In the genomic region with DNA sequence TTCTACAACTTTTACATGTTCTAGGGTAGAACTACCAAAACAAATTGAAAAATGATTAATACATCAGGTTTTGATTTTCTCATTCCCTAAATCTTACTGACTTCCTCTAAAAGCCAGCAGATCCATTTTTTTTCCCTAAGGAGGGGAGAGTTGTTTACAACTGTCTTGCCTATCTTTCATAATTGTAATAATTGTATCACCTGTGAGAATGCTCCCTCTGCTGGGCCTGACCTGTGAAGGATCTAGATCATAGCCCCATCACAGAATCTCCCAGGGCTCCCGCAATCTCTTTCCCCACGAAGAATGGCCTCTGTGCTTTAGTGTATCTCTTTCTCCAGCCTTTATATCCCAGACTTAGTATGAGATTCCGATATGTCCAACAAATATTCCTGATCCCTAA, we compare ENCODE assay signal across 15 cellular contexts. TPM values are rescaled to one million over a fixed set of nuclear protein-coding genes. Genes with fewer than 3 reads are reported as not detected.
DNase-seq lines count a peak whose midpoint lies in the region; ATAC-seq and TF ChIP-seq lines count a peak whose summit lies in the region.
"Had no signal": no experiment of that assay in that cellular context is flagged by ENCODE, and none has a peak within 500 bp of the region (broad histone marks: within the 10 kb centered on the region; RNA-seq: fewer than 3 reads in every experiment).

No MANE protein-coding gene starts in this region.

- peaks cover 9% of the 10 kb centered on the region for H3K36me3 Mint-ChIP-seq in HFFc6 (ENCODE audit: low read depth)
- H3K36me3 Mint-ChIP-seq in activated CD8-positive, alpha-beta T cell treated with anti-CD3 and anti-CD28 coated beads for 36 hours (ENCODE audit: low read depth): no peaks in the 10 kb centered on the region

- H3K4me3 ChIP-seq in heart right ventricle (no peak overlapping the region), upper lobe of right lung (no peak overlapping the region), spleen (no peak overlapping the region)

- no peak for TF ChIP-seq POLR2A in spleen (IDR thresholded peaks at IDR 0.05)

- H3K27me3 ChIP-seq in heart right ventricle (peaks cover 0 to 16% (median 0%) of the 10 kb centered on the region in 7 donors), upper lobe of right lung (no peaks in the 10 kb centered on the region), spleen (replicated peaks in 1 of 7) (peaks cover 0 to 23% (median 12%) of the 10 kb centered on the region in 7 donors)

- H3K36me3 ChIP-seq in heart right ventricle: no peaks in the 10 kb centered on the region
- H3K36me3 ChIP-seq in upper lobe of right lung: no peaks in the 10 kb centered on the region
- H3K36me3 ChIP-seq in spleen: no peaks in the 10 kb centered on the region

- H3K4me3 Mint-ChIP-seq in HFFc6: no peak overlapping the region
- no peak overlapping the region for H3K4me3 Mint-ChIP-seq in activated CD8-positive, alpha-beta T cell treated with anti-CD3 and anti-CD28 coated beads for 36 hours
- H3K4me3 Mint-ChIP-seq: activated T-helper 1 cell treated with anti-CD3 and anti-CD28 coated beads, Interleukin-12 subunit alpha, Interleukin-12 subunit beta, Interleukin-2, Interleukin-4 antibody, amounts not matched to agents 30 ng/mL and 10 ng/mL and 1 ng/mL, durations not matched to agents 14 hours and 24 hours and 36 hours; nephron had no signal

- H3K9me3 ChIP-seq in heart right ventricle (no peaks in the 10 kb centered on the region), upper lobe of right lung (no peaks in the 10 kb centered on the region), spleen (no peaks in the 10 kb centered on the region)

- H3K27me3 Mint-ChIP-seq in HFFc6 (ENCODE audit: insufficient read depth): no peaks in the 10 kb centered on the region
- peaks cover 39% of the 10 kb centered on the region for H3K27me3 Mint-ChIP-seq in activated CD8-positive, alpha-beta T cell treated with anti-CD3 and anti-CD28 coated beads for 36 hours

- no peak for TF ChIP-seq CTCF in heart right ventricle (IDR thresholded peaks at IDR 0.05)
- peak; percentile 31 for TF ChIP-seq CTCF in HFFc6 (IDR thresholded peaks at IDR 0.05)
- peak; percentile 44 for TF ChIP-seq CTCF in activated CD8-positive, alpha-beta T cell treated with anti-CD3 and anti-CD28 coated beads for 36 hours (IDR thresholded peaks at IDR 0.05)
- no peak for TF ChIP-seq CTCF in upper lobe of right lung (IDR thresholded peaks at IDR 0.05)
- peak in 2 of 11 experiments; percentile 12 to 29 for TF ChIP-seq CTCF in spleen (IDR thresholded peaks at IDR 0.05 in 8 of 11, conservative IDR thresholded peaks at IDR 0.05 in 3 of 11)

- H3K27ac ChIP-seq in heart right ventricle: no peak overlapping the region
- H3K27ac ChIP-seq in upper lobe of right lung: no peak overlapping the region
- H3K27ac ChIP-seq in spleen: no peak overlapping the region

- no peak for ATAC-seq in heart right ventricle
- ATAC-seq in activated CD8-positive, alpha-beta T cell treated with anti-CD3 and anti-CD28 coated beads for 36 hours: no peak
- no peak for ATAC-seq in upper lobe of right lung
- no peak for ATAC-seq in HG03139 (IDR thresholded peaks at IDR 0.05; ENCODE audit: unreplicated experiment)
- ATAC-seq: left colon had no signal

- peaks cover 16% of the 10 kb centered on the region for H3K4me1 Mint-ChIP-seq in HFFc6 (ENCODE audit: low read depth)
- H3K4me1 Mint-ChIP-seq in activated CD8-positive, alpha-beta T cell treated with anti-CD3 and anti-CD28 coated beads for 36 hours (ENCODE audit: low read depth): no peaks in the 10 kb centered on the region

- peak; percentile 10 for DNase-seq in cardiac septum (ENCODE audit: low spot score)
- no peak for DNase-seq in heart right ventricle
- no peak for DNase-seq in HFFc6
- peak; percentile 47 for DNase-seq in activated CD8-positive, alpha-beta T cell treated with anti-CD3 and anti-CD28 coated beads for 36 hours
- DNase-seq in upper lobe of right lung: peak; percentile 9
- no peak for DNase-seq in spleen
- DNase-seq in AG08396 (ENCODE audit: low spot score): no peak
- DNase-seq: activated CD4-positive, alpha-beta T cell treated with anti-CD3 and anti-CD28 coated beads for 1 hour; C1 segment of cervical spinal cord; left colon; NCI-H1048; NK-92 treated with Interleukin-12 subunit alpha and Interleukin-12 subunit beta, amount 100 ng/mL, for 24 hours had no signal

- WGBS in heart right ventricle, 2 donors: 88 to 90% methylated on average over 3 of the region's 3 CpGs
- 85 to 93% (median 89%) methylated on average over 3 of the region's 3 CpGs for WGBS in spleen, 5 donors

- H3K9me3 Mint-ChIP-seq in HFFc6: no peaks in the 10 kb centered on the region
- H3K9me3 Mint-ChIP-seq in activated CD8-positive, alpha-beta T cell treated with anti-CD3 and anti-CD28 coated beads for 36 hours: no peaks in the 10 kb centered on the region
- H3K9me3 Mint-ChIP-seq: activated T-helper 1 cell treated with anti-CD3 and anti-CD28 coated beads, Interleukin-12 subunit alpha, Interleukin-12 subunit beta, Interleukin-2, Interleukin-4 antibody, amounts not matched to agents 30 ng/mL and 10 ng/mL and 1 ng/mL, durations not matched to agents 14 hours and 24 hours and 36 hours; nephron had no signal

- POLR2A ChIA-PET in activated CD8-positive, alpha-beta T cell treated with anti-CD3 and anti-CD28 coated beads for 36 hours (lab: Charles Lee): no interaction called here

- H3K27ac Mint-ChIP-seq in HFFc6: no peak overlapping the region
- H3K27ac Mint-ChIP-seq in activated CD8-positive, alpha-beta T cell treated with anti-CD3 and anti-CD28 coated beads for 36 hours: no peak overlapping the region
- H3K27ac Mint-ChIP-seq: activated T-helper 1 cell treated with anti-CD3 and anti-CD28 coated beads, Interleukin-12 subunit alpha, Interleukin-12 subunit beta, Interleukin-2, Interleukin-4 antibody, amounts not matched to agents 30 ng/mL and 10 ng/mL and 1 ng/mL, durations not matched to agents 14 hours and 24 hours and 36 hours; nephron had no signal

- CTCF ChIA-PET in activated CD8-positive, alpha-beta T cell treated with anti-CD3 and anti-CD28 coated beads for 36 hours (lab: Charles Lee): interaction anchor here (0.8 to 3.1 kb wide), 8 partner anchors 8 to 62 kb away, joined by 3 to 21 read pairs (median 7); a partner anchor contains a TSS

- H3K4me1 ChIP-seq in heart right ventricle: peaks cover 7 to 35% (median 15%) of the 10 kb centered on the region in 9 donors
- peaks cover 6% of the 10 kb centered on the region for H3K4me1 ChIP-seq in upper lobe of right lung
- H3K4me1 ChIP-seq in spleen: peaks cover 4 to 31% (median 16%) of the 10 kb centered on the region in 6 donors

- intact Hi-C loops in cardiac septum (cut with DNase I): no loop called here
- intact Hi-C loops in heart right ventricle (cut with DNase I): loop anchor here in 1 of 10 donors (5.0 kb wide), 1 partner anchor 43 kb away; no protein-coding TSS in a partner anchor
- intact Hi-C loops in activated CD8-positive, alpha-beta T cell treated with anti-CD3 and anti-CD28 coated beads for 36 hours (cut with micrococcal nuclease): no loop called here
- intact Hi-C loops in upper lobe of right lung (cut with DNase I): no loop called here
- intact Hi-C loops in spleen (cut with DNase I; ENCODE audit: low total_unique reads): no loop called here

RNA-seq across cellular contexts. Expression of a gene that starts 9.1 kb away (rescaled TPM):
- total RNA-seq in cardiac septum (2.8 TPM), heart right ventricle (1 to 10 TPM; 1.2 to 9.2 (median 2.4) TPM), upper lobe of right lung (8.1 TPM), spleen (10 to 100 TPM; 11.6 to 27.4 (median 18.0) TPM)
- polyA plus RNA-seq in heart right ventricle (1 to 10 TPM; 2.9 to 3.4 TPM), spleen (1 to 10 TPM; 1.8 to 4.6 (median 3.6) TPM)
- total RNA-seq in HFFc6 (2021; fragmentation: NEBNext Ultra II Directional; extraction: Animal tissue kit (Norgen Biotek cat#: 25700)): 10 to 100 TPM; 59.4 to 76.5 (median 64.1) TPM
- total RNA-seq in activated CD8-positive, alpha-beta T cell treated with anti-CD3 and anti-CD28 coated beads for 36 hours: under 1 TPM; 0.38 to 0.60 TPM

RNA-seq across cellular contexts. Expression of a gene that starts 9.9 kb away (rescaled TPM):
- 3.9 TPM for total RNA-seq in cardiac septum
- 1 to 10 TPM; 1.9 to 7.7 (median 3.5) TPM for total RNA-seq in heart right ventricle
- polyA plus RNA-seq in heart right ventricle: 1 to 10 TPM; 3.1 to 5.9 TPM
- total RNA-seq in HFFc6 (2021; fragmentation: NEBNext Ultra II Directional; extraction: Animal tissue kit (Norgen Biotek cat#: 25700)): 10 to 100 TPM; 17.3 to 38.4 (median 31.5) TPM
- total RNA-seq in activated CD8-positive, alpha-beta T cell treated with anti-CD3 and anti-CD28 coated beads for 36 hours: 10 to 100 TPM; 15.0 to 16.6 TPM
- 35.7 TPM for total RNA-seq in upper lobe of right lung
- total RNA-seq in spleen: 10 to 100 TPM; 36.2 to 59.1 (median 39.7) TPM
- 10 to 100 TPM; 19.9 to 41.7 (median 21.0) TPM for polyA plus RNA-seq in spleen

RNA-seq across cellular contexts. Expression of a gene that starts 14.9 kb away (rescaled TPM):
- 25.0 TPM for total RNA-seq in cardiac septum
- 10 to 100 TPM; 21.2 to 29.6 (median 24.9) TPM for total RNA-seq in heart right ventricle
- 10 to 100 TPM; 26.5 to 41.0 TPM for polyA plus RNA-seq in heart right ventricle
- total RNA-seq in HFFc6 (2021; fragmentation: NEBNext Ultra II Directional; extraction: Animal tissue kit (Norgen Biotek cat#: 25700)): 10 to 100 TPM; 29.7 to 43.3 (median 33.6) TPM
- 10 to 100 TPM; 42.0 to 45.0 TPM for total RNA-seq in activated CD8-positive, alpha-beta T cell treated with anti-CD3 and anti-CD28 coated beads for 36 hours
- 31.4 TPM for total RNA-seq in upper lobe of right lung
- 10 to 100 TPM; 34.2 to 58.7 (median 38.7) TPM for total RNA-seq in spleen
- polyA plus RNA-seq in spleen: 10 to 100 TPM; 46.0 to 48.7 (median 48.0) TPM

RNA-seq across cellular contexts. Expression of a gene that starts 15.1 kb away (rescaled TPM):
- total RNA-seq in cardiac septum (50.0 TPM), heart right ventricle (10 to 100 TPM; 31.4 to 74.2 (median 38.2) TPM), upper lobe of right lung (119 TPM), spleen (100 to 1,000 TPM; 107 to 182 (median 125) TPM)
- polyA plus RNA-seq in heart right ventricle (100 to 1,000 TPM; 163 TPM), spleen (100 to 1,000 TPM; 140 to 226 (median 223) TPM)
- 100 to 1,000 TPM in 2 of 6 experiments, 10 to 100 TPM in 4; 81.0 to 119 (median 94.6) TPM for total RNA-seq in HFFc6 (2021; fragmentation: NEBNext Ultra II Directional; extraction: Animal tissue kit (Norgen Biotek cat#: 25700))
- total RNA-seq in activated CD8-positive, alpha-beta T cell treated with anti-CD3 and anti-CD28 coated beads for 36 hours: 10 to 100 TPM; 90.8 to 92.7 TPM

RNA-seq across cellular contexts. Expression of a gene that starts 18.6 kb away (rescaled TPM):
- total RNA-seq in cardiac septum: not detected
- under 1 TPM in 1 of 10 donors, not detected in 9; 0.65 TPM for total RNA-seq in heart right ventricle
- polyA plus RNA-seq in heart right ventricle: under 1 TPM in 1 of 2 donors, not detected in 1; 0.03 TPM
- under 1 TPM in 2 of 6 experiments, not detected in 4; 0.14 to 0.40 TPM for total RNA-seq in HFFc6 (2021; fragmentation: NEBNext Ultra II Directional; extraction: Animal tissue kit (Norgen Biotek cat#: 25700))
- total RNA-seq in activated CD8-positive, alpha-beta T cell treated with anti-CD3 and anti-CD28 coated beads for 36 hours: under 1 TPM; 0.50 to 0.96 TPM
- total RNA-seq in upper lobe of right lung: not detected
- under 1 TPM in 5 of 7 donors, not detected in 2; 0.24 to 0.52 (median 0.43) TPM for total RNA-seq in spleen
- under 1 TPM; 0.09 to 0.22 (median 0.11) TPM for polyA plus RNA-seq in spleen

Comparison
In these comparisons a context has a peak if more than half of its experiments do, and no peak if none do; other contexts are left out.
1. DNase-seq: peak in cardiac septum (single experiment), activated CD8-positive, alpha-beta T cell treated with anti-CD3 and anti-CD28 coated beads for 36 hours (single experiment) and upper lobe of right lung (single experiment); none in heart right ventricle (0 of 2), HFFc6 (single experiment), spleen (single experiment) and AG08396 (single experiment).
2. CTCF ChIP-seq: peak in HFFc6 (single experiment) and activated CD8-positive, alpha-beta T cell treated with anti-CD3 and anti-CD28 coated beads for 36 hours (single experiment); none in heart right ventricle (0 of 9) and upper lobe of right lung (single experiment).